ENCODE assay signal across 10 cellular contexts in the genomic region with DNA sequence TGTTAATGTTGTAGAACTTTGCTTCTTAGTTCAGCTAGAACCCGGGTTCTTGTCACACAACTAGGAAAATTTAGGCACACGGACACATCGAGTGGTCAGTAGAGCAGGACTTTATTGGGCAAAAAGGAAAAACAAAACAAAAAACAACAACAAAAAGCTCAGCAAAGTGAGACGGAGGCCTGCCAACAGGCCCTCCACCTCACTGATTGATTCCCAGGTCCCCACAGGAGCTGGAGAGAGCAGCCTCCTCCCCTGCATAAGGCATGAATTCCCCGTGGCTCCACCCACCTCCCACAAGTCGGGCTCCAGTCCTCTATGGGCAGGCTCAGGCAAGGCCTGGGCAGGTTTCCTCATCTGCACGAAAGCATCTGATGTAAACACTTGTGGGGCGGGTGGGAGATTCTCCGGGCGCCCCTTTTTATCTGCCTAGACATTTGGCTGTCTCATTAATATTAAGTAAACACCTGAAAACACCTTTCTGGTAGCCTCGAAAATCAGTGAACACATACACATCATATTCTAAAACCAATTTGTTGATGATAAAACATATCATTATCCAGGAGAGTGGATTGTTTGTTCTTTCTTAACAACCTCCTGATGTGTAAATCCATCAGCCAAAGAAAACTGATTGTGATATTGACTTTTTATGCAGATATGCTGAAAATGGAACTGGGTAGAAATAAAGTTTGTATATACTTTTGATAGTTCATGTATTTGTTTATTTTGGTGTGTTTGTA.
A peak's percentile ranks its signal among the peaks of the same experiment; 100 is the strongest.
DNase-seq lines count a peak whose midpoint lies in the region; ATAC-seq, FAIRE-seq and TF ChIP-seq lines count a peak whose summit lies in the region.
"Had no signal": no experiment of that assay in that cellular context is flagged by ENCODE, and none has a peak within 500 bp of the region (broad histone marks: within the 10 kb centered on the region; RNA-seq: fewer than 3 reads in every experiment).

No MANE protein-coding gene starts in this region.

- H3K79me2 ChIP-seq in keratinocyte (ENCODE audit: control insufficient read depth, insufficient read depth, low read length): peaks cover 2% of the 10 kb centered on the region

- H3K4me2 ChIP-seq in A549 (peak overlapping the region; percentile 92), keratinocyte (ENCODE audit: control insufficient read depth, extremely low read depth, insufficient read depth, low read depth, low read length) (peak overlapping the region; percentile 87)

- H3K27ac ChIP-seq in A549 (peak overlapping the region; percentile 93 to 94), SK-N-MC (peak overlapping the region; percentile 90), keratinocyte (ENCODE audit: control insufficient read depth, insufficient read depth, low read length) (peak overlapping the region; percentile 81)

- H3K9me3 ChIP-seq in A549: no peaks in the 10 kb centered on the region
- no peaks in the 10 kb centered on the region for H3K9me3 ChIP-seq in SK-N-MC (ENCODE audit: low read depth, low read length)
- H3K9me3 ChIP-seq in keratinocyte (ENCODE audit: control insufficient read depth, low read depth, low read length): no peaks in the 10 kb centered on the region

- H4K20me1 ChIP-seq in keratinocyte (ENCODE audit: control insufficient read depth, extremely low read depth, insufficient read depth, low read length): no peaks in the 10 kb centered on the region

- POLR2A ChIA-PET in A549 (lab: Yijun Ruan, JAX): interaction anchor here (0.6 to 5.0 kb wide), 5 partner anchors 16 to 114 kb away, joined by 3 to 35 read pairs (median 5); a partner anchor contains a TSS

- peak overlapping the region; percentile 85 for H2AFZ ChIP-seq in keratinocyte (ENCODE audit: control insufficient read depth, low read length)

- peak in 1 of 2 experiments; percentile 90 for DNase-seq in A549 (ENCODE audit: low read depth in 1 of 2, low spot score in 1 of 2)
- DNase-seq in HPDE6-E6E7 (ENCODE audit: extremely low spot score): peak; percentile 64
- DNase-seq in SK-N-MC (ENCODE audit: low read depth, low spot score): no peak
- peak; percentile 55 for DNase-seq in keratinocyte (ENCODE audit: low read depth, low spot score)
- no peak for DNase-seq in NCI-H2196 treated with DMSO at 0.1 percent for 48 hours (lab: John Stamatoyannopoulos, UW; ENCODE audit: unreplicated experiment)
- DNase-seq in dedifferentiated amniotic fluid mesenchymal stem cell (ENCODE audit: extremely low spot score): no peak
- DNase-seq in NCI-H774 (lab: John Stamatoyannopoulos, UW): no peak
- no peak for DNase-seq in AML-193 (lab: John Stamatoyannopoulos, UW)
- DNase-seq: activated effector memory CD4-positive, alpha-beta T cell treated with Interleukin-2 at 50 U/mL for 16 hours; T-helper 2 cell had no signal

- no peaks in the 10 kb centered on the region for H3K9me1 ChIP-seq in keratinocyte (ENCODE audit: control insufficient read depth, extremely low read depth, insufficient read depth, low read length)

- H3K9ac ChIP-seq in SK-N-MC (ENCODE audit: insufficient read length) (no peak overlapping the region), keratinocyte (ENCODE audit: control insufficient read depth, extremely low read depth, insufficient read depth, low read length) (peak overlapping the region; percentile 60)

- no peak for TF ChIP-seq RAD21 in A549 (conservative IDR thresholded peaks at IDR 0.05 in 1 of 2, IDR thresholded peaks at IDR 0.05 in 1 of 2)

- H3K4me1 ChIP-seq in A549 (peaks cover 87% of the 10 kb centered on the region), keratinocyte (ENCODE audit: control insufficient read depth, extremely low read depth, insufficient read depth, low read length) (peaks cover 59% of the 10 kb centered on the region)

- no peak for TF ChIP-seq EP300 in A549 (IDR thresholded peaks at IDR 0.05)

- dilution Hi-C loops in keratinocyte (cut with MboI; ENCODE audit: extremely low pct_ligation_motif_present, low sequenced_read_pairs): no loop called here

- CTCF ChIA-PET in A549 (lab: Yijun Ruan, JAX): interaction anchor here (2.7 to 3.6 kb wide), 2 partner anchors 11 to 76 kb away, joined by 12 to 15 read pairs; a partner anchor contains a TSS

- H3K36me3 ChIP-seq in SK-N-MC (ENCODE audit: insufficient read depth, low read length) (no peaks in the 10 kb centered on the region), keratinocyte (ENCODE audit: control insufficient read depth in 2 of 2, extremely low read depth in 1 of 2, insufficient read depth in 2 of 2, low read length in 2 of 2) (no peaks in the 10 kb centered on the region)

- TF ChIP-seq POLR2A in A549 (IDR thresholded peaks at IDR 0.05; ENCODE audit: low read length): peak; percentile 22; the same call in 1 of the 2 replicates

- no peak for TF ChIP-seq CTCF in A549 (IDR thresholded peaks at IDR 0.05)
- no peak for TF ChIP-seq CTCF in keratinocyte (optimal IDR thresholded peaks at IDR 0.05 in 1 of 3, IDR thresholded peaks at IDR 0.05 in 1 of 3, conservative IDR thresholded peaks at IDR 0.05 in 1 of 3; ENCODE audit: extremely low read depth in 1 of 3, insufficient read depth in 2 of 3, low read length in 3 of 3)

- peak; percentile 85 to 86 for ATAC-seq in A549

- no peak for FAIRE-seq in A549 (lab: Jason Lieb, UNC)
- peak; percentile 86 for FAIRE-seq in keratinocyte (lab: Jason Lieb, UNC)

- H3K4me3 ChIP-seq in A549 (peak overlapping the region; percentile 25; the same call in 1 of the 3 replicates), SK-N-MC (no peak overlapping the region), keratinocyte (ENCODE audit: control insufficient read depth in 2 of 3, extremely low read depth in 1 of 3, insufficient read depth in 2 of 3, low read depth in 1 of 3, low read length in 3 of 3) (peak overlapping the region in 2 of 3 experiments; percentile 48 to 58)

- WGBS in A549 (ENCODE audit: missing lambda C conversion rate): 2% methylated on average over 11 of the region's 11 CpGs

- H3K27me3 ChIP-seq in keratinocyte (ENCODE audit: control insufficient read depth, extremely low read depth, insufficient read depth, low read length): no peaks in the 10 kb centered on the region

TF ChIP-seq in A549, 52 proteins besides CTCF, POLR2A, EP300 and RAD21 (continues in another document):
- peak in 1 of 2 experiments; percentile 20; a peak in 1 of 4 replicates for TF ChIP-seq CEBPB (IDR thresholded peaks at IDR 0.05)
- no peak for TF ChIP-seq FOSL2 (IDR thresholded peaks at IDR 0.05)
- TF ChIP-seq FOSL2 (CRISPR knock-in tag; IDR thresholded peaks at IDR 0.05): no peak
- TF ChIP-seq, protein P1, sequence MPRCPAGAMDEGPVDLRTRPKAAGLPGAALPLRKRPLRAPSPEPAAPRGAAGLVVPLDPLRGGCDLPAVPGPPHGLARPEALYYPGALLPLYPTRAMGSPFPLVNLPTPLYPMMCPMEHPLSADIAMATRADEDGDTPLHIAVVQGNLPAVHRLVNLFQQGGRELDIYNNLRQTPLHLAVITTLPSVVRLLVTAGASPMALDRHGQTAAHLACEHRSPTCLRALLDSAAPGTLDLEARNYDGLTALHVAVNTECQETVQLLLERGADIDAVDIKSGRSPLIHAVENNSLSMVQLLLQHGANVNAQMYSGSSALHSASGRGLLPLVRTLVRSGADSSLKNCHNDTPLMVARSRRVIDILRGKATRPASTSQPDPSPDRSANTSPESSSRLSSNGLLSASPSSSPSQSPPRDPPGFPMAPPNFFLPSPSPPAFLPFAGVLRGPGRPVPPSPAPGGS (IDR thresholded peaks at IDR 0.05): 0 out of 3 replicates have a peak, but pooled peaks have one; percentile 34
- TF ChIP-seq ZFP36 (IDR thresholded peaks at IDR 0.05; ENCODE audit: borderline replicate concordance, partially characterized antibody): no peak
- TF ChIP-seq, protein P2, sequence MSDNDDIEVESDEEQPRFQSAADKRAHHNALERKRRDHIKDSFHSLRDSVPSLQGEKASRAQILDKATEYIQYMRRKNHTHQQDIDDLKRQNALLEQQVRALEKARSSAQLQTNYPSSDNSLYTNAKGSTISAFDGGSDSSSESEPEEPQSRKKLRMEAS (IDR thresholded peaks at IDR 0.05): 0 out of 2 replicates have a peak, but pooled peaks have one; percentile 23
- TF ChIP-seq TP53 (CRISPR knock-in tag; IDR thresholded peaks at IDR 0.05): no peak
- TF ChIP-seq CHD2 (IDR thresholded peaks at IDR 0.05; ENCODE audit: low read length, partially characterized antibody): no peak
- no peak for TF ChIP-seq NFE2L2 (conservative IDR thresholded peaks at IDR 0.05; ENCODE audit: low read length)
- no peak for TF ChIP-seq HOXB5 (CRISPR knock-in tag; IDR thresholded peaks at IDR 0.05)
- TF ChIP-seq PHF8 (IDR thresholded peaks at IDR 0.05; ENCODE audit: borderline replicate concordance, low read depth): no peak
- TF ChIP-seq KDM5A (IDR thresholded peaks at IDR 0.05): no peak
- no peak for TF ChIP-seq RFX5 (IDR thresholded peaks at IDR 0.05)
- TF ChIP-seq FOXS1 (CRISPR knock-in tag; IDR thresholded peaks at IDR 0.05): no peak
- no peak for TF ChIP-seq MAFK (IDR thresholded peaks at IDR 0.05; ENCODE audit: partially characterized antibody)
- no peak for TF ChIP-seq CBX8 (IDR thresholded peaks at IDR 0.05)
- TF ChIP-seq CBX2 (IDR thresholded peaks at IDR 0.05; ENCODE audit: borderline replicate concordance, low read depth): no peak
- peak in 1 of 2 experiments; percentile 73; a peak in 2 of 5 replicates for TF ChIP-seq JUN (IDR thresholded peaks at IDR 0.05)
- TF ChIP-seq ESRRA (IDR thresholded peaks at IDR 0.05; ENCODE audit: borderline replicate concordance, low read length): no peak
- peak; percentile 56; the same call in 1 of the 2 replicates for TF ChIP-seq GATA3 (IDR thresholded peaks at IDR 0.05; ENCODE audit: borderline replicate concordance)
- TF ChIP-seq RNF2 (IDR thresholded peaks at IDR 0.05; ENCODE audit: borderline replicate concordance, low read depth): no peak
- TF ChIP-seq, protein P3, sequence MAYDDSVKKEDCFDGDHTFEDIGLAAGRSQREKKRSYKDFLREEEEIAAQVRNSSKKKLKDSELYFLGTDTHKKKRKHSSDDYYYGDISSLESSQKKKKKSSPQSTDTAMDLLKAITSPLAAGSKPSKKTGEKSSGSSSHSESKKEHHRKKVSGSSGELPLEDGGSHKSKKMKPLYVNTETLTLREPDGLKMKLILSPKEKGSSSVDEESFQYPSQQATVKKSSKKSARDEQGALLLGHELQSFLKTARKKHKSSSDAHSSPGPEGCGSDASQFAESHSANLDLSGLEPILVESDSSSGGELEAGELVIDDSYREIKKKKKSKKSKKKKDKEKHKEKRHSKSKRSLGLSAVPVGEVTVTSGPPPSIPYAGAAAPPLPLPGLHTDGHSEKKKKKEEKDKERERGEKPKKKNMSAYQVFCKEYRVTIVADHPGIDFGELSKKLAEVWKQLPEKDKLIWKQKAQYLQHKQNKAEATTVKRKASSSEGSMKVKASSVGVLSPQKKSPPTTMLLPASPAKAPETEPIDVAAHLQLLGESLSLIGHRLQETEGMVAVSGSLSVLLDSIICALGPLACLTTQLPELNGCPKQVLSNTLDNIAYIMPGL (CRISPR knock-in tag; IDR thresholded peaks at IDR 0.05; ENCODE audit: borderline replicate concordance): no peak
- no peak for TF ChIP-seq BHLHE40 (IDR thresholded peaks at IDR 0.05; ENCODE audit: low read depth, low read length)
- TF ChIP-seq HOXA7 (CRISPR knock-in tag; IDR thresholded peaks at IDR 0.05): no peak

Comparison
In these comparisons a context has a peak if more than half of its experiments do, and no peak if none do; other contexts are left out.
1. DNase-seq: peak in HPDE6-E6E7 (single experiment) and keratinocyte (single experiment); none in SK-N-MC (single experiment), NCI-H2196 treated with DMSO at 0.1 percent for 48 hours (single experiment), dedifferentiated amniotic fluid mesenchymal stem cell (single experiment), NCI-H774 (single experiment) and AML-193 (0 of 2).
2. Peak in every context shown above with its lines, with median percentiles within 50 percentile points of each other: H3K27ac ChIP-seq.